ENCODE assay signal across 31 cellular contexts in the genomic region with DNA sequence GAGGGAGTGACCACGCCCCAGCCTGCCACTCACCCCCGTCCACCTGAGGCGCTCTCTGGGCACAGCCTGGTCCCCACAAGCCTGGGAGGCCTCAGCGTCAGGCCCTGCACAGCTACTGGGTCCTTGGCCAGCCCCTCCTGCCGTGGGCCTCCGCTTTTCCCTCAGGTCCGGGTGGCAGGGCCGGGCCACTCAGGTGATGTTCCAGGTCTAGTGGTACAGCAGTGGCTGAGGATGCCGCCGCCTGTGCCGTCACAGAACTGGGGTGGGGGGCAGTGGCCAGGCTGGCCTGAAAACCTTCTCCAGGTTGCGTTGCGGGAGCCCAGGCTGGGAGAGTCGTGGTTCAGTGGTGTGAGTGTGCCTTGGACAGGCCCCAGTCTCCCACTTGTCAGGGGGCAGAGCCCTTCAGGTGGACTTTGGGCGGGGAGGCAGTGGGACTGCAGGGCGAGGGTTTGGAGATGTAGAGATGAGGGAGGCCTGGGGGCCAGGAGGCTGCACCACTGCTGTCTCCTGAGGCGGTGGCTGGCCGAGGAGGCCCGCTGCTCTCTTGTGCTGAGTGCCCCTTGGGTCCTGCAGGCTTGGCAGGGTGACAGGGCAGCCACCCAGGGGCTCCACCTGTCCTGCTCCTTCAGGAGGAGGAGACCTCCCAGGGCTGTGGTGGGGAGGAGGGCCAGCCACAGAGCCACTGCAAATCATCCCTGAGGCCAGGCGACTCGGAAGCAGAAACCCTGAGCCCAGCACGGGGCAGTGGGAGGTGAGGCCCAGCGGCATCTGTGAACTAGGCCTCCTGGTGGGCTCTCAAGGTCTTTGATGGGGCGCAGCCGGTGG.
"Had no signal": no experiment of that assay in that cellular context is flagged by ENCODE, and none has a peak within 500 bp of the region (broad histone marks: within the 10 kb centered on the region; RNA-seq: fewer than 3 reads in every experiment).

No MANE protein-coding gene starts in this region.

- H3K27ac ChIP-seq: breast epithelium, hepatocyte, left ventricle myocardium inferior, pancreas, testis, transverse colon, WERI-Rb-1 had no signal

- H3K9me3 Mint-ChIP-seq: activated CD4-positive, alpha-beta memory T cell treated with anti-CD3 and anti-CD28 coated beads for 36 hours; activated naive CD8-positive, alpha-beta T cell treated with anti-CD3 and anti-CD28 coated beads, Interleukin-2, amount 50 U/mL, for 24 hours; activated T-cell treated with anti-CD3 and anti-CD28 coated beads, Interleukin-2, amount 50 U/mL, for 4 hours; activated T-helper 17 cell treated with anti-CD3 and anti-CD28 coated beads, Interleukin-2, amount 50 U/mL, for 72 hours; nephron; T-cell had no signal

- H3K36me3 ChIP-seq: breast epithelium, left ventricle myocardium inferior, pancreas, prostate gland, transverse colon, WERI-Rb-1 had no signal

- H2AFZ ChIP-seq: hepatocyte had no signal

- H3K27me3 Mint-ChIP-seq: activated T-helper 17 cell treated with anti-CD3 and anti-CD28 coated beads, Interleukin-2, amount 50 U/mL, for 72 hours had no signal

- H3K4me2 ChIP-seq: hepatocyte had no signal

- H3K27ac Mint-ChIP-seq: activated CD4-positive, alpha-beta memory T cell treated with anti-CD3 and anti-CD28 coated beads for 36 hours; activated naive CD8-positive, alpha-beta T cell treated with anti-CD3 and anti-CD28 coated beads, Interleukin-2, amount 50 U/mL, for 24 hours; activated T-helper 17 cell treated with anti-CD3 and anti-CD28 coated beads, Interleukin-2, amount 50 U/mL, for 72 hours; nephron; T-cell had no signal

- H3K27me3 ChIP-seq: breast epithelium, hepatocyte, pancreas, testis, transverse colon had no signal

- FAIRE-seq: endothelial cell of umbilical vein, frontal cortex, pancreas, TTC549 had no signal

- ATAC-seq: activated CD4-positive, CD25-positive, alpha-beta regulatory T cell treated with anti-CD3 and anti-CD28 coated beads, Interleukin-2, amount 50 U/mL, for 24 hours; activated naive CD8-positive, alpha-beta T cell treated with anti-CD3 and anti-CD28 coated beads, Interleukin-2, amount 50 U/mL, for 24 hours; activated T-cell treated with anti-CD3 and anti-CD28 coated beads, Interleukin-2, amount 50 U/mL, for 4 hours; activated T-helper 17 cell treated with anti-CD3 and anti-CD28 coated beads, Interleukin-2, amount 50 U/mL, for 72 hours; mucosa of descending colon; pancreas; stimulated activated naive CD8-positive, alpha-beta T cell treated with anti-CD3 and anti-CD28 coated beads, Interleukin-15, Interleukin-2, amounts not matched to agents 100 U/mL and 50 U/mL, for 24 hours; T-cell had no signal

- H3K4me3 Mint-ChIP-seq: activated CD4-positive, alpha-beta memory T cell treated with anti-CD3 and anti-CD28 coated beads for 36 hours; activated naive CD8-positive, alpha-beta T cell treated with anti-CD3 and anti-CD28 coated beads, Interleukin-2, amount 50 U/mL, for 24 hours; activated T-cell treated with anti-CD3 and anti-CD28 coated beads, Interleukin-2, amount 50 U/mL, for 4 hours; activated T-helper 17 cell treated with anti-CD3 and anti-CD28 coated beads, Interleukin-2, amount 50 U/mL, for 72 hours; nephron; T-cell had no signal

- H3K4me1 Mint-ChIP-seq: activated naive CD8-positive, alpha-beta T cell treated with anti-CD3 and anti-CD28 coated beads, Interleukin-2, amount 50 U/mL, for 24 hours; activated T-helper 17 cell treated with anti-CD3 and anti-CD28 coated beads, Interleukin-2, amount 50 U/mL, for 72 hours; nephron; T-cell had no signal

- H3K36me3 Mint-ChIP-seq: activated CD4-positive, alpha-beta memory T cell treated with anti-CD3 and anti-CD28 coated beads for 36 hours; T-cell had no signal

- DNase-seq: activated CD4-positive, alpha-beta memory T cell treated with anti-CD3 and anti-CD28 coated beads for 36 hours; activated CD4-positive, alpha-beta T cell treated with anti-CD3 and anti-CD28 coated beads for 48 hours; activated CD8-positive, alpha-beta memory T cell treated with anti-CD3 and anti-CD28 coated beads, Interleukin-2, amount 50 U/mL, for 48 hours; activated gamma-delta T cell treated with Interleukin-2 at 50 U/mL for 16 hours; activated naive CD4-positive, alpha-beta T cell treated with anti-CD3 and anti-CD28 coated beads, Interleukin-2, amount 50 U/mL, for 16 hours; activated naive CD8-positive, alpha-beta T cell treated with anti-CD3 and anti-CD28 coated beads, Interleukin-2, amount 50 U/mL, for 24 hours; activated T-cell treated with anti-CD3 and anti-CD28 coated beads, Interleukin-2, amount 50 U/mL, for 4 hours; amygdala; central memory CD4-positive, alpha-beta T cell; islet precursor cell; left ventricle myocardium inferior; stimulated activated CD4-positive, alpha-beta T cell treated with anti-CD3 and anti-CD28 coated beads, Interleukin-12 subunit alpha, Interleukin-12 subunit beta, amount 100 ng/mL, for 4 hours; stimulated activated CD4-positive, alpha-beta T cell treated with anti-CD3 and anti-CD28 coated beads, Interleukin-4, amount 100 ng/mL, for 1 hour; stimulated activated naive CD8-positive, alpha-beta T cell treated with anti-CD3 and anti-CD28 coated beads, Interleukin-15, Interleukin-2, amounts not matched to agents 100 U/mL and 50 U/mL, for 24 hours; T-cell; testis; transverse colon; WERI-Rb-1 had no signal

- H3K9me3 ChIP-seq: breast epithelium, left ventricle myocardium inferior, mucosa of descending colon, pancreas, prostate gland, testis, transverse colon had no signal

- H3K4me3 ChIP-seq: breast epithelium, hepatocyte, left ventricle myocardium inferior, lung, mucosa of descending colon, pancreas, prostate gland, skin epidermis, testis, transverse colon had no signal
